ENCODE assay signal across 17 cellular contexts in the genomic region with DNA sequence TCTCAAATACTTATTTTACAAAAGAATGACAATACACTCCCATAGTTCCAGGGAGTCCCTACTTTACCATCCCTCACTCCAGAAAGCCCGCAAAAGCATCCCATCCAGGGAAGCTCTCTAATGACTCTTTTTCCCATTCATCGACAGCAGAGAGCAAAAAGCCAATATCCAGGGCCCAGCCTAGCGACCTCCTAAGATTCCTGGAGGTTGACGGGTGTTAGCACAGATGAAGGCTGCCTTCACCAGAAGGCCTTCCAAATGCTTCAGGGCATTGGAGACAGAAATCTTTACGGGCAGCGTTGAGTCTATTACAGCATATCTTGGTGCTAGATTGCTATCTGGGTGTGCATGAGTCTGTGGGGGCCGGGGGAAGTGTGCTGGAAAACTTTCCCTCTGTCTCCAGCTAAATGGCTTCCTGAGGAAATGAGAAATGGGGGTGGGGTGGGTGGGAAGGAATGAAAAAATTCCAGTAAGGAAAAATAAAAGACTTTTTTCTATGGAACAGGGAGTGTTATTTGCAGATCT.
DNase-seq lines count a peak whose midpoint lies in the region; ATAC-seq and TF ChIP-seq lines count a peak whose summit lies in the region.
"Had no signal": no experiment of that assay in that cellular context is flagged by ENCODE, and none has a peak within 500 bp of the region (broad histone marks: within the 10 kb centered on the region; RNA-seq: fewer than 3 reads in every experiment).

No MANE protein-coding gene starts in this region.

- H3K4me3 ChIP-seq in mucosa of descending colon (no peak overlapping the region), H7 (ENCODE audit: insufficient read depth, low read depth, low read length) (no peak overlapping the region)
- H3K4me3 ChIP-seq: A549, K562 had no signal

- H3K36me3 ChIP-seq in mucosa of descending colon (ENCODE audit: low read depth) (no peaks in the 10 kb centered on the region), H7 (replicated peaks; ENCODE audit: control insufficient read depth, insufficient read depth, low read length) (no peaks in the 10 kb centered on the region)

- H3K36me3 Mint-ChIP-seq in nephron progenitor cell (ENCODE audit: low read depth): no peaks in the 10 kb centered on the region
- H3K36me3 Mint-ChIP-seq: CD14-positive monocyte had no signal

- DNase-seq in Daoy (ENCODE audit: low read depth) (peak; percentile 40), OCI-M1 (lab: John Stamatoyannopoulos, UW) (peak; percentile 12), islet precursor cell (peak; percentile 92), nephron progenitor cell (no peak), mucosa of descending colon (no peak), H7 (no peak), hepatic stellate cell (ENCODE audit: low spot score) (no peak), COLO829 (ENCODE audit: low spot score) (no peak)
- DNase-seq: GDM1, NCI-H1048, NCI-H1694 treated with DMSO at 0.1 percent for 48 hours, NCI-H446, NCI-H748 treated with DMSO at 0.1 percent for 48 hours, SHP77 had no signal

- peaks cover 9% of the 10 kb centered on the region for H3K27me3 Mint-ChIP-seq in nephron progenitor cell (ENCODE audit: low read depth, poor library complexity)

- no peaks in the 10 kb centered on the region for H3K9me3 ChIP-seq in mucosa of descending colon
- H3K9me3 ChIP-seq: A549 had no signal

- TF ChIP-seq CTCF in nephron progenitor cell (IDR thresholded peaks at IDR 0.05) (no peak), mucosa of descending colon (IDR thresholded peaks at IDR 0.05) (no peak)

- peaks cover 3% of the 10 kb centered on the region for H3K9me3 Mint-ChIP-seq in nephron progenitor cell

- H3K4me1 Mint-ChIP-seq in nephron progenitor cell: peaks cover 28% of the 10 kb centered on the region
- H3K4me1 Mint-ChIP-seq: CD14-positive monocyte had no signal

- no peak for ATAC-seq in mucosa of descending colon

- H3K27me3 ChIP-seq in H7 (ENCODE audit: control insufficient read depth, insufficient read depth, low read length): no peaks in the 10 kb centered on the region

- no peak overlapping the region for H3K4me3 Mint-ChIP-seq in nephron progenitor cell
- H3K4me3 Mint-ChIP-seq: CD14-positive monocyte had no signal

- intact Hi-C loops in mucosa of descending colon (cut with DNase I, micrococcal nuclease): loop anchor here (5.0 to 10.0 kb wide), 3 partner anchors 562 to 750 kb away; no protein-coding TSS in a partner anchor

- peak overlapping the region; percentile 21 for H3K27ac Mint-ChIP-seq in nephron progenitor cell
- H3K27ac Mint-ChIP-seq: CD14-positive monocyte had no signal

- no peaks in the 10 kb centered on the region for H3K4me1 ChIP-seq in mucosa of descending colon (ENCODE audit: low read depth)

Comparison
In these comparisons a context has a peak if more than half of its experiments do, and no peak if none do; other contexts are left out.
1. DNase-seq: peak in Daoy (single experiment), OCI-M1 (single experiment) and islet precursor cell (single experiment); none in nephron progenitor cell (single experiment), mucosa of descending colon (0 of 3), H7 (single experiment), hepatic stellate cell (single experiment) and COLO829 (single experiment).